27 cellular contexts compared by ENCODE assay signal in genomic region chr5:72195581-72195980, GRCh38.
A peak's percentile ranks its signal among the peaks of the same experiment; 100 is the strongest.
DNase-seq lines count a peak whose midpoint lies in the region; ATAC-seq and TF ChIP-seq lines count a peak whose summit lies in the region.
"Had no signal": no experiment of that assay in that cellular context is flagged by ENCODE, and none has a peak within 500 bp of the region (broad histone marks: within the 10 kb centered on the region; RNA-seq: fewer than 3 reads in every experiment).

No MANE protein-coding gene starts in this region.

- no peak overlapping the region for H3K27ac ChIP-seq in Peyer's patch
- H3K27ac ChIP-seq: esophagus squamous epithelium, foreskin keratinocyte, heart right ventricle, prostate gland, upper lobe of left lung had no signal

- no peak overlapping the region for H3K27ac Mint-ChIP-seq in natural killer cell treated with Interleukin-12 subunit alpha and Interleukin-12 subunit beta and Interleukin-15 and Interleukin-18, amount 100 ng/mL, for 72 hours
- H3K27ac Mint-ChIP-seq in natural killer cell = no peak overlapping the region
- H3K27ac Mint-ChIP-seq in activated naive CD8-positive, alpha-beta T cell treated with anti-CD3 and anti-CD28 coated beads, Interleukin-2, amount 10 ng/mL, durations not matched to agents 7 days and 5 days = no peak overlapping the region
- peak overlapping the region; percentile 80 for H3K27ac Mint-ChIP-seq in memory B cell
- H3K27ac Mint-ChIP-seq: activated CD8-positive, alpha-beta T cell treated with anti-CD3 and anti-CD28 coated beads for 36 hours; activated naive CD4-positive, alpha-beta T cell treated with anti-CD3 and anti-CD28 coated beads, Interleukin-2, amount 10 ng/mL, durations not matched to agents 7 days and 5 days; CD4-positive, CD25-positive, alpha-beta regulatory T cell; endodermal cell; mesothelial cell of epicardium had no signal

- H3K9me3 ChIP-seq in Peyer's patch = no peaks in the 10 kb centered on the region
- H3K9me3 ChIP-seq: esophagus squamous epithelium, heart right ventricle, prostate gland, upper lobe of left lung had no signal

- POLR2A ChIA-PET in activated naive CD8-positive, alpha-beta T cell treated with anti-CD3 and anti-CD28 coated beads, Interleukin-2, amount 10 ng/mL, durations not matched to agents 7 days and 5 days (lab: Charles Lee) = no interaction called here

- no peaks in the 10 kb centered on the region for H3K4me1 ChIP-seq in Peyer's patch
- H3K4me1 ChIP-seq: esophagus squamous epithelium, foreskin keratinocyte, prostate gland, upper lobe of left lung had no signal

- peaks cover 5% of the 10 kb centered on the region for H3K9me3 Mint-ChIP-seq in natural killer cell treated with Interleukin-12 subunit alpha and Interleukin-12 subunit beta and Interleukin-15 and Interleukin-18, amount 100 ng/mL, for 72 hours
- peaks cover 0 to 3% of the 10 kb centered on the region in 2 donors for H3K9me3 Mint-ChIP-seq in natural killer cell
- H3K9me3 Mint-ChIP-seq in activated naive CD8-positive, alpha-beta T cell treated with anti-CD3 and anti-CD28 coated beads, Interleukin-2, amount 10 ng/mL, durations not matched to agents 7 days and 5 days = peaks cover 4% of the 10 kb centered on the region
- peaks cover 4% of the 10 kb centered on the region for H3K9me3 Mint-ChIP-seq in memory B cell
- H3K9me3 Mint-ChIP-seq: activated CD8-positive, alpha-beta T cell treated with anti-CD3 and anti-CD28 coated beads for 36 hours; activated naive CD4-positive, alpha-beta T cell treated with anti-CD3 and anti-CD28 coated beads, Interleukin-2, amount 10 ng/mL, durations not matched to agents 7 days and 5 days; endodermal cell had no signal

- H3K27me3 Mint-ChIP-seq in natural killer cell treated with Interleukin-12 subunit alpha and Interleukin-12 subunit beta and Interleukin-15 and Interleukin-18, amount 100 ng/mL, for 72 hours = peaks cover 52 to 90% of the 10 kb centered on the region in 2 donors
- peaks cover 53 to 80% of the 10 kb centered on the region in 2 donors for H3K27me3 Mint-ChIP-seq in natural killer cell (ENCODE audit: low read depth in 2 of 2)
- H3K27me3 Mint-ChIP-seq in activated naive CD8-positive, alpha-beta T cell treated with anti-CD3 and anti-CD28 coated beads, Interleukin-2, amount 10 ng/mL, durations not matched to agents 7 days and 5 days = peaks cover 33% of the 10 kb centered on the region
- peaks cover 18% of the 10 kb centered on the region for H3K27me3 Mint-ChIP-seq in memory B cell

- H3K36me3 ChIP-seq in Peyer's patch = peaks cover 0 to 3% (median 0%) of the 10 kb centered on the region in 3 donors
- H3K36me3 ChIP-seq: prostate gland, upper lobe of left lung had no signal

- H3K4me1 Mint-ChIP-seq in natural killer cell treated with Interleukin-12 subunit alpha and Interleukin-12 subunit beta and Interleukin-15 and Interleukin-18, amount 100 ng/mL, for 72 hours (ENCODE audit: low read depth in 2 of 2) = peaks cover 10 to 23% of the 10 kb centered on the region in 2 donors
- H3K4me1 Mint-ChIP-seq in natural killer cell = peaks cover 7 to 10% of the 10 kb centered on the region in 2 donors
- peaks cover 7% of the 10 kb centered on the region for H3K4me1 Mint-ChIP-seq in activated naive CD8-positive, alpha-beta T cell treated with anti-CD3 and anti-CD28 coated beads, Interleukin-2, amount 10 ng/mL, durations not matched to agents 7 days and 5 days
- H3K4me1 Mint-ChIP-seq in memory B cell = peaks cover 14% of the 10 kb centered on the region
- H3K4me1 Mint-ChIP-seq: endodermal cell, mesothelial cell of epicardium had no signal

- no peak for TF ChIP-seq POLR2A in Peyer's patch (IDR thresholded peaks at IDR 0.05)

- no peak for ATAC-seq in natural killer cell treated with Interleukin-12 subunit alpha and Interleukin-12 subunit beta and Interleukin-15 and Interleukin-18, amount 100 ng/mL, for 72 hours
- ATAC-seq in natural killer cell (no peak), memory B cell (ENCODE audit: low read depth) (no peak), HG03159 (IDR thresholded peaks at IDR 0.05; ENCODE audit: unreplicated experiment) (no peak), GM18517 (IDR thresholded peaks at IDR 0.05; ENCODE audit: unreplicated experiment) (no peak)
- no peak for ATAC-seq in activated naive CD8-positive, alpha-beta T cell treated with anti-CD3 and anti-CD28 coated beads, Interleukin-2, amount 10 ng/mL, durations not matched to agents 7 days and 5 days (ENCODE audit: low read depth)
- ATAC-seq: foreskin keratinocyte, HCT116, heart right ventricle, sciatic nerve had no signal

- intact Hi-C loops in natural killer cell (cut with micrococcal nuclease) = no loop called here

- H3K27me3 ChIP-seq in Peyer's patch = no peaks in the 10 kb centered on the region
- H3K27me3 ChIP-seq: foreskin keratinocyte, heart right ventricle, upper lobe of left lung had no signal

- no peak overlapping the region for H3K4me3 ChIP-seq in Peyer's patch
- H3K4me3 ChIP-seq: esophagus squamous epithelium, heart right ventricle, prostate gland, upper lobe of left lung had no signal

- H3K4me3 Mint-ChIP-seq in natural killer cell treated with Interleukin-12 subunit alpha and Interleukin-12 subunit beta and Interleukin-15 and Interleukin-18, amount 100 ng/mL, for 72 hours = peak overlapping the region; percentile 59
- H3K4me3 Mint-ChIP-seq in natural killer cell (no peak overlapping the region), memory B cell (peak overlapping the region; percentile 58)
- peak overlapping the region; percentile 19 for H3K4me3 Mint-ChIP-seq in activated naive CD8-positive, alpha-beta T cell treated with anti-CD3 and anti-CD28 coated beads, Interleukin-2, amount 10 ng/mL, durations not matched to agents 7 days and 5 days
- H3K4me3 Mint-ChIP-seq: activated CD4-positive, alpha-beta T cell treated with anti-CD3 and anti-CD28 coated beads for 36 hours; activated CD8-positive, alpha-beta T cell treated with anti-CD3 and anti-CD28 coated beads for 36 hours; activated naive CD4-positive, alpha-beta T cell treated with anti-CD3 and anti-CD28 coated beads, Interleukin-2, amount 10 ng/mL, durations not matched to agents 7 days and 5 days; CD4-positive, CD25-positive, alpha-beta regulatory T cell; endodermal cell; mesothelial cell of epicardium had no signal

- peaks cover 16% of the 10 kb centered on the region for H3K36me3 Mint-ChIP-seq in natural killer cell treated with Interleukin-12 subunit alpha and Interleukin-12 subunit beta and Interleukin-15 and Interleukin-18, amount 100 ng/mL, for 72 hours
- H3K36me3 Mint-ChIP-seq in natural killer cell = no peaks in the 10 kb centered on the region
- no peaks in the 10 kb centered on the region for H3K36me3 Mint-ChIP-seq in activated naive CD8-positive, alpha-beta T cell treated with anti-CD3 and anti-CD28 coated beads, Interleukin-2, amount 10 ng/mL, durations not matched to agents 7 days and 5 days
- H3K36me3 Mint-ChIP-seq in memory B cell = peaks cover 5% of the 10 kb centered on the region
- H3K36me3 Mint-ChIP-seq: activated naive CD4-positive, alpha-beta T cell treated with anti-CD3 and anti-CD28 coated beads, Interleukin-2, amount 10 ng/mL, durations not matched to agents 7 days and 5 days had no signal

- TF ChIP-seq CTCF in natural killer cell (IDR thresholded peaks at IDR 0.05) (no peak), Peyer's patch (IDR thresholded peaks at IDR 0.05) (no peak)

- no peak for DNase-seq in natural killer cell treated with Interleukin-12 subunit alpha and Interleukin-12 subunit beta and Interleukin-15 and Interleukin-18, amount 100 ng/mL, for 72 hours (ENCODE audit: low spot score)
- DNase-seq in natural killer cell = no peak
- no peak for DNase-seq in activated naive CD8-positive, alpha-beta T cell treated with anti-CD3 and anti-CD28 coated beads, Interleukin-2, amount 10 ng/mL, durations not matched to agents 7 days and 5 days
- DNase-seq in memory B cell (ENCODE audit: low spot score in 2 of 2) = no peak
- no peak for DNase-seq in Peyer's patch
- DNase-seq in NCI-H82 treated with DMSO at 0.1 percent for 48 hours (lab: John Stamatoyannopoulos, UW; ENCODE audit: unreplicated experiment) = no peak
- DNase-seq: activated naive CD4-positive, alpha-beta T cell treated with anti-CD3 and anti-CD28 coated beads, Interleukin-2, amount 10 ng/mL, durations not matched to agents 7 days and 5 days; DND-41; endodermal cell; esophagus squamous epithelium; foreskin keratinocyte; heart right ventricle; kidney; naive thymus-derived CD4-positive, alpha-beta T cell; occipital lobe; RPMI8226; stimulated activated CD4-positive, alpha-beta T cell treated with anti-CD3 and anti-CD28 coated beads, Interleukin-12 subunit alpha, Interleukin-12 subunit beta, amount 100 ng/mL, for 4 hours had no signal
